ENCODE assay signal across 16 cellular contexts in genomic region chr14:98606816-98607215, GRCh38.
DNase-seq lines count a peak whose midpoint lies in the region; ATAC-seq and TF ChIP-seq lines count a peak whose summit lies in the region.
"Had no signal": no experiment of that assay in that cellular context is flagged by ENCODE, and none has a peak within 500 bp of the region (broad histone marks: within the 10 kb centered on the region; RNA-seq: fewer than 3 reads in every experiment).

No MANE protein-coding gene starts in this region.

- peaks cover 2% of the 10 kb centered on the region for H3K27me3 ChIP-seq in neural progenitor cell

- H3K36me3 ChIP-seq in neural progenitor cell = no peaks in the 10 kb centered on the region

- CTCF ChIA-PET in activated naive CD4-positive, alpha-beta T cell treated with anti-CD3 and anti-CD28 coated beads, Interleukin-2, amount 10 ng/mL, durations not matched to agents 7 days and 5 days (lab: Charles Lee) = no interaction called here

- no peaks in the 10 kb centered on the region for H3F3A ChIP-seq in neural progenitor cell (ENCODE audit: low read depth)

- no peak overlapping the region for H3K4me3 ChIP-seq in neural progenitor cell
- H3K4me3 ChIP-seq: A549, GM23248 had no signal

- H3K27ac ChIP-seq in neural progenitor cell = no peak overlapping the region
- H3K27ac ChIP-seq: 22Rv1, A549, C4-2B, GM23248 had no signal

- no peaks in the 10 kb centered on the region for H3K4me1 ChIP-seq in neural progenitor cell
- H3K4me1 ChIP-seq: A549 had no signal

- H3K9ac ChIP-seq in neural progenitor cell = no peak overlapping the region
- H3K9ac ChIP-seq: GM23248 had no signal

- H3K4me1 Mint-ChIP-seq in activated naive CD4-positive, alpha-beta T cell treated with anti-CD3 and anti-CD28 coated beads, Interleukin-2, amount 10 ng/mL, durations not matched to agents 7 days and 5 days = no peaks in the 10 kb centered on the region
- H3K4me1 Mint-ChIP-seq in neural progenitor cell = peaks cover 6% of the 10 kb centered on the region
- no peaks in the 10 kb centered on the region for H3K4me1 Mint-ChIP-seq in CD14-positive monocyte

- H3K4me2 ChIP-seq in neural progenitor cell = no peak overlapping the region
- H3K4me2 ChIP-seq: A549 had no signal

- no peaks in the 10 kb centered on the region for H4K20me1 ChIP-seq in neural progenitor cell (ENCODE audit: low read depth)

- no peaks in the 10 kb centered on the region for H3K79me2 ChIP-seq in neural progenitor cell (ENCODE audit: low read depth)

- H2AFZ ChIP-seq in neural progenitor cell (replicated peaks) = no peak overlapping the region
- H2AFZ ChIP-seq: GM23248 had no signal

- peak overlapping the region; percentile 17 to 85 for H3K27ac Mint-ChIP-seq in activated naive CD4-positive, alpha-beta T cell treated with anti-CD3 and anti-CD28 coated beads, Interleukin-2, amount 50 U/mL, for 72 hours
- no peak overlapping the region for H3K27ac Mint-ChIP-seq in activated naive CD4-positive, alpha-beta T cell treated with anti-CD3 and anti-CD28 coated beads, Interleukin-2, amount 10 ng/mL, durations not matched to agents 7 days and 5 days
- H3K27ac Mint-ChIP-seq in neural progenitor cell = peak overlapping the region; percentile 88
- no peak overlapping the region for H3K27ac Mint-ChIP-seq in CD14-positive monocyte
- H3K27ac Mint-ChIP-seq: CD8-positive, alpha-beta T cell had no signal

- TF ChIP-seq CTCF in neural progenitor cell (IDR thresholded peaks at IDR 0.05) (no peak), CD14-positive monocyte (IDR thresholded peaks at IDR 0.05) (no peak)

- no peaks in the 10 kb centered on the region for H3K9me3 Mint-ChIP-seq in activated naive CD4-positive, alpha-beta T cell treated with anti-CD3 and anti-CD28 coated beads, Interleukin-2, amount 50 U/mL, for 72 hours
- no peaks in the 10 kb centered on the region for H3K9me3 Mint-ChIP-seq in activated naive CD4-positive, alpha-beta T cell treated with anti-CD3 and anti-CD28 coated beads, Interleukin-2, amount 10 ng/mL, durations not matched to agents 7 days and 5 days
- H3K9me3 Mint-ChIP-seq in neural progenitor cell (no peaks in the 10 kb centered on the region), CD14-positive monocyte (peaks cover 3 to 20% (median 9%) of the 10 kb centered on the region in 7 donors)
- H3K9me3 Mint-ChIP-seq: CD8-positive, alpha-beta T cell had no signal

- H3K9me3 ChIP-seq in neural progenitor cell (ENCODE audit: low read depth) = no peaks in the 10 kb centered on the region
- H3K9me3 ChIP-seq: A549 had no signal

- DNase-seq in activated CD8-positive, alpha-beta memory T cell treated with anti-CD3 and anti-CD28 coated beads for 24 hours = peak; percentile 49
- DNase-seq in activated CD8-positive, alpha-beta memory T cell treated with anti-CD3 and anti-CD28 coated beads, Interleukin-2, amount 50 U/mL, for 4 hours = no peak
- no peak for DNase-seq in activated naive CD4-positive, alpha-beta T cell treated with anti-CD3 and anti-CD28 coated beads, Interleukin-2, amount 50 U/mL, for 72 hours (ENCODE audit: low spot score in 2 of 2)
- no peak for DNase-seq in activated naive CD4-positive, alpha-beta T cell treated with anti-CD3 and anti-CD28 coated beads, Interleukin-2, amount 10 ng/mL, durations not matched to agents 7 days and 5 days
- DNase-seq in neural progenitor cell (ENCODE audit: low spot score) = no peak
- DNase-seq in CD14-positive monocyte (ENCODE audit: low spot score) = no peak
- DNase-seq: AML-193; Calu3; CD8-positive, alpha-beta T cell; GF-D8; GM23248; HCEC 1CT had no signal

- intact Hi-C loops in CD14-positive monocyte (cut with micrococcal nuclease) = no loop called here

- no peak for TF ChIP-seq POLR2A in GM18505 (IDR thresholded peaks at IDR 0.05; ENCODE audit: borderline replicate concordance, extremely low read depth, insufficient read depth, insufficient read length)

- no peak overlapping the region for H3K4me3 Mint-ChIP-seq in activated naive CD4-positive, alpha-beta T cell treated with anti-CD3 and anti-CD28 coated beads, Interleukin-2, amount 10 ng/mL, durations not matched to agents 7 days and 5 days
- H3K4me3 Mint-ChIP-seq in neural progenitor cell (no peak overlapping the region), CD14-positive monocyte (no peak overlapping the region)
- H3K4me3 Mint-ChIP-seq: CD8-positive, alpha-beta T cell had no signal

- H3K36me3 Mint-ChIP-seq in activated naive CD4-positive, alpha-beta T cell treated with anti-CD3 and anti-CD28 coated beads, Interleukin-2, amount 50 U/mL, for 72 hours = no peaks in the 10 kb centered on the region
- H3K36me3 Mint-ChIP-seq in activated naive CD4-positive, alpha-beta T cell treated with anti-CD3 and anti-CD28 coated beads, Interleukin-2, amount 10 ng/mL, durations not matched to agents 7 days and 5 days = no peaks in the 10 kb centered on the region
- H3K36me3 Mint-ChIP-seq in neural progenitor cell (no peaks in the 10 kb centered on the region), CD14-positive monocyte (no peaks in the 10 kb centered on the region)
- H3K36me3 Mint-ChIP-seq: CD8-positive, alpha-beta T cell had no signal

- H3K27me3 Mint-ChIP-seq in activated naive CD4-positive, alpha-beta T cell treated with anti-CD3 and anti-CD28 coated beads, Interleukin-2, amount 10 ng/mL, durations not matched to agents 7 days and 5 days = no peaks in the 10 kb centered on the region
- H3K27me3 Mint-ChIP-seq in neural progenitor cell (ENCODE audit: insufficient read depth, low read depth) (peaks cover 7% of the 10 kb centered on the region), CD14-positive monocyte (ENCODE audit: low read depth in 3 of 3) (peaks cover 1 to 5% (median 3%) of the 10 kb centered on the region in 3 donors)

- no peak for ATAC-seq in activated naive CD4-positive, alpha-beta T cell treated with anti-CD3 and anti-CD28 coated beads, Interleukin-2, amount 50 U/mL, for 72 hours
- ATAC-seq in GM18505 (IDR thresholded peaks at IDR 0.05; ENCODE audit: unreplicated experiment) = no peak
- ATAC-seq: A549; CD8-positive, alpha-beta T cell had no signal

Comparison
In these comparisons a context has a peak if more than half of its experiments do, and no peak if none do; other contexts are left out.
1. H3K27ac Mint-ChIP-seq: peak in activated naive CD4-positive, alpha-beta T cell treated with anti-CD3 and anti-CD28 coated beads, Interleukin-2, amount 50 U/mL, for 72 hours (2 of 2) and neural progenitor cell (single experiment); none in activated naive CD4-positive, alpha-beta T cell treated with anti-CD3 and anti-CD28 coated beads, Interleukin-2, amount 10 ng/mL, durations not matched to agents 7 days and 5 days (single experiment) and CD14-positive monocyte (0 of 7).